1 cellular context compared by ENCODE assay signal in the genomic region with DNA sequence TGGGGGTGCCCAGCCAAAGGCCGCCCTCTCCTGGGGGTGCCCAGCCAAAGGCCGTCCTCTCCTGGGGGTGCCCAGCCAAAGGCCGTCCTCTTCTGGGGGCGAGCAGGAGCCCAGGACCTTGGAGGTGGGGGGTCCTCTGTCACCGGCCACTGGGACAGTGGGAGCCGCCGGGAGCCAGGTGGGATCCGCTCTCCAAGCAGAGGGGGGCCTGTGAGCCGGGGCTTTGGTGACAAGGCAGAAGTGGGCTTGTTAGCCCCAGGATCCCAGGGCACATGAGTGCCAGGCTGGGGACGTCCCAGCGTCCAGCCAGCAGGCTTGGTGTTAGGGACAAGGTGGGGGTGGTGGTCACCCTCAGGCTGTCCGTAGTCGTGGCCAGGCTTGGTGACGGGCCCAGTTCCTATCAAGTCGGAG.
TF ChIP-seq lines count a peak whose summit lies in the region.

No MANE protein-coding gene starts in this region.

TF ChIP-seq in WTC11, 78 proteins besides CTCF, POLR2A, EP300 and RAD21:
- TF ChIP-seq ZNF532 (CRISPR knock-in tag; IDR thresholded peaks at IDR 0.05; ENCODE audit: borderline replicate concordance) (no peak), JAZF1 (CRISPR knock-in tag; IDR thresholded peaks at IDR 0.05) (no peak), NR3C1 (CRISPR knock-in tag; conservative IDR thresholded peaks at IDR 0.05; ENCODE audit: low read depth) (no peak), FOXK1 (CRISPR knock-in tag; IDR thresholded peaks at IDR 0.05) (no peak), HMGA2 (CRISPR knock-in tag; IDR thresholded peaks at IDR 0.05) (no peak), CREM (CRISPR knock-in tag; IDR thresholded peaks at IDR 0.05) (no peak), ZNF121 (CRISPR knock-in tag; IDR thresholded peaks at IDR 0.05) (no peak), OVOL2 (CRISPR knock-in tag; IDR thresholded peaks at IDR 0.05; ENCODE audit: borderline replicate concordance) (no peak), ZNF263 (CRISPR knock-in tag; IDR thresholded peaks at IDR 0.05; ENCODE audit: low read depth) (no peak)
- TF ChIP-seq, protein P1, sequence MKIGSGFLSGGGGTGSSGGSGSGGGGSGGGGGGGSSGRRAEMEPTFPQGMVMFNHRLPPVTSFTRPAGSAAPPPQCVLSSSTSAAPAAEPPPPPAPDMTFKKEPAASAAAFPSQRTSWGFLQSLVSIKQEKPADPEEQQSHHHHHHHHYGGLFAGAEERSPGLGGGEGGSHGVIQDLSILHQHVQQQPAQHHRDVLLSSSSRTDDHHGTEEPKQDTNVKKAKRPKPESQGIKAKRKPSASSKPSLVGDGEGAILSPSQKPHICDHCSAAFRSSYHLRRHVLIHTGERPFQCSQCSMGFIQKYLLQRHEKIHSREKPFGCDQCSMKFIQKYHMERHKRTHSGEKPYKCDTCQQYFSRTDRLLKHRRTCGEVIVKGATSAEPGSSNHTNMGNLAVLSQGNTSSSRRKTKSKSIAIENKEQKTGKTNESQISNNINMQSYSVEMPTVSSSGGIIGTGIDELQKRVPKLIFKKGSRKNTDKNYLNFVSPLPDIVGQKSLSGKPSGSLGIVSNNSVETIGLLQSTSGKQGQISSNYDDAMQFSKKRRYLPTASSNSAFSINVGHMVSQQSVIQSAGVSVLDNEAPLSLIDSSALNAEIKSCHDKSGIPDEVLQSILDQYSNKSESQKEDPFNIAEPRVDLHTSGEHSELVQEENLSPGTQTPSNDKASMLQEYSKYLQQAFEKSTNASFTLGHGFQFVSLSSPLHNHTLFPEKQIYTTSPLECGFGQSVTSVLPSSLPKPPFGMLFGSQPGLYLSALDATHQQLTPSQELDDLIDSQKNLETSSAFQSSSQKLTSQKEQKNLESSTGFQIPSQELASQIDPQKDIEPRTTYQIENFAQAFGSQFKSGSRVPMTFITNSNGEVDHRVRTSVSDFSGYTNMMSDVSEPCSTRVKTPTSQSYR (CRISPR knock-in tag; IDR thresholded peaks at IDR 0.05) = no peak
- TF ChIP-seq, protein P2, sequence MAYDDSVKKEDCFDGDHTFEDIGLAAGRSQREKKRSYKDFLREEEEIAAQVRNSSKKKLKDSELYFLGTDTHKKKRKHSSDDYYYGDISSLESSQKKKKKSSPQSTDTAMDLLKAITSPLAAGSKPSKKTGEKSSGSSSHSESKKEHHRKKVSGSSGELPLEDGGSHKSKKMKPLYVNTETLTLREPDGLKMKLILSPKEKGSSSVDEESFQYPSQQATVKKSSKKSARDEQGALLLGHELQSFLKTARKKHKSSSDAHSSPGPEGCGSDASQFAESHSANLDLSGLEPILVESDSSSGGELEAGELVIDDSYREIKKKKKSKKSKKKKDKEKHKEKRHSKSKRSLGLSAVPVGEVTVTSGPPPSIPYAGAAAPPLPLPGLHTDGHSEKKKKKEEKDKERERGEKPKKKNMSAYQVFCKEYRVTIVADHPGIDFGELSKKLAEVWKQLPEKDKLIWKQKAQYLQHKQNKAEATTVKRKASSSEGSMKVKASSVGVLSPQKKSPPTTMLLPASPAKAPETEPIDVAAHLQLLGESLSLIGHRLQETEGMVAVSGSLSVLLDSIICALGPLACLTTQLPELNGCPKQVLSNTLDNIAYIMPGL (CRISPR knock-in tag; IDR thresholded peaks at IDR 0.05) = no peak
- TF ChIP-seq, protein P3, sequence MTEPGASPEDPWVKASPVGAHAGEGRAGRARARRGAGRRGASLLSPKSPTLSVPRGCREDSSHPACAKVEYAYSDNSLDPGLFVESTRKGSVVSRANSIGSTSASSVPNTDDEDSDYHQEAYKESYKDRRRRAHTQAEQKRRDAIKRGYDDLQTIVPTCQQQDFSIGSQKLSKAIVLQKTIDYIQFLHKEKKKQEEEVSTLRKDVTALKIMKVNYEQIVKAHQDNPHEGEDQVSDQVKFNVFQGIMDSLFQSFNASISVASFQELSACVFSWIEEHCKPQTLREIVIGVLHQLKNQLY (CRISPR knock-in tag; IDR thresholded peaks at IDR 0.05) = no peak
- TF ChIP-seq, protein P4, sequence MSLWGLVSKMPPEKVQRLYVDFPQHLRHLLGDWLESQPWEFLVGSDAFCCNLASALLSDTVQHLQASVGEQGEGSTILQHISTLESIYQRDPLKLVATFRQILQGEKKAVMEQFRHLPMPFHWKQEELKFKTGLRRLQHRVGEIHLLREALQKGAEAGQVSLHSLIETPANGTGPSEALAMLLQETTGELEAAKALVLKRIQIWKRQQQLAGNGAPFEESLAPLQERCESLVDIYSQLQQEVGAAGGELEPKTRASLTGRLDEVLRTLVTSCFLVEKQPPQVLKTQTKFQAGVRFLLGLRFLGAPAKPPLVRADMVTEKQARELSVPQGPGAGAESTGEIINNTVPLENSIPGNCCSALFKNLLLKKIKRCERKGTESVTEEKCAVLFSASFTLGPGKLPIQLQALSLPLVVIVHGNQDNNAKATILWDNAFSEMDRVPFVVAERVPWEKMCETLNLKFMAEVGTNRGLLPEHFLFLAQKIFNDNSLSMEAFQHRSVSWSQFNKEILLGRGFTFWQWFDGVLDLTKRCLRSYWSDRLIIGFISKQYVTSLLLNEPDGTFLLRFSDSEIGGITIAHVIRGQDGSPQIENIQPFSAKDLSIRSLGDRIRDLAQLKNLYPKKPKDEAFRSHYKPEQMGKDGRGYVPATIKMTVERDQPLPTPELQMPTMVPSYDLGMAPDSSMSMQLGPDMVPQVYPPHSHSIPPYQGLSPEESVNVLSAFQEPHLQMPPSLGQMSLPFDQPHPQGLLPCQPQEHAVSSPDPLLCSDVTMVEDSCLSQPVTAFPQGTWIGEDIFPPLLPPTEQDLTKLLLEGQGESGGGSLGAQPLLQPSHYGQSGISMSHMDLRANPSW (CRISPR knock-in tag; conservative IDR thresholded peaks at IDR 0.05; ENCODE audit: low read depth) = no peak
TF ChIP-seq in WTC11: peak in this region for 0.
